Comparison of ENCODE assay signal across 7 cellular contexts in the genomic region with DNA sequence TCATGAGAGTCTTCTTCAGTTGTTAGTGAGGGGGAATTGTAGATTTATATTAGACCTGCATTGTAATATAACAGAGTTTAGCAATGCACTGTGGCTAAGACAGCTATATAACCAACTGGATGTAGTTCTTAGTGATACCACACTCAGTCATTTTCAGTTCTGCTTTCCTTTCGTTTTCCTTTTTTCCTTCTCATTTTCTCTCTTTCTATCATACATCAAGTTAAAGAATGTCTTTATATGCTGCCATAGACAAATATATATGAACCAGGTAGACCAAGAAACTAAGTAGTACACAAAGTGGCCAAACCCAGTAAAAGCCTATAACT. TPM values are rescaled to one million over a fixed set of nuclear protein-coding genes. Genes with fewer than 3 reads are reported as not detected.
DNase-seq lines count a peak whose midpoint lies in the region; ATAC-seq and TF ChIP-seq lines count a peak whose summit lies in the region.

No MANE protein-coding gene starts in this region.

- intact Hi-C loops in lower lobe of right lung (cut with DNase I), result no loop called here
- intact Hi-C loops in ovary (cut with DNase I), result no loop called here
- intact Hi-C loops in adrenal gland (cut with DNase I), result no loop called here

- TF ChIP-seq CTCF in GM23338 (conservative IDR thresholded peaks at IDR 0.05; ENCODE audit: low read depth in 2 of 2) (no peak), MM.1S (IDR thresholded peaks at IDR 0.05; ENCODE audit: low read length) (no peak), lower lobe of right lung (IDR thresholded peaks at IDR 0.05) (no peak), ovary (IDR thresholded peaks at IDR 0.05) (no peak), adrenal gland (IDR thresholded peaks at IDR 0.05) (no peak)

- no peaks in the 10 kb centered on the region for H3K36me3 Mint-ChIP-seq in GM23338 (ENCODE audit: low read depth)

- H3K4me3 Mint-ChIP-seq in GM23338, result no peak overlapping the region

- DNase-seq in GM23338 (ENCODE audit: low spot score), result no peak
- peak; percentile 19 for DNase-seq in MM.1S
- no peak for DNase-seq in lower lobe of right lung
- no peak for DNase-seq in NCI-H2029 (lab: John Stamatoyannopoulos, UW)
- DNase-seq in ovary, result no peak
- DNase-seq in adrenal gland, result no peak

- H3K4me3 ChIP-seq in GM23338 (no peak overlapping the region), MM.1S (ENCODE audit: low read length) (no peak overlapping the region), lower lobe of right lung (no peak overlapping the region), ovary (no peak overlapping the region), adrenal gland (no peak overlapping the region)

- peaks cover 3% of the 10 kb centered on the region for H3K27me3 Mint-ChIP-seq in GM23338 (ENCODE audit: insufficient read depth, low read depth, poor library complexity)

- no peaks in the 10 kb centered on the region for H3K27me3 ChIP-seq in GM23338 (ENCODE audit: insufficient read depth)
- no peaks in the 10 kb centered on the region for H3K27me3 ChIP-seq in MM.1S (replicated peaks; ENCODE audit: insufficient read depth, low read length)
- no peaks in the 10 kb centered on the region for H3K27me3 ChIP-seq in lower lobe of right lung (ENCODE audit: low read depth)
- no peaks in the 10 kb centered on the region for H3K27me3 ChIP-seq in ovary
- no peaks in the 10 kb centered on the region for H3K27me3 ChIP-seq in adrenal gland

- peaks cover 10% of the 10 kb centered on the region for H3K4me1 Mint-ChIP-seq in GM23338

- H3K9ac ChIP-seq in MM.1S (ENCODE audit: low read length), result no peak overlapping the region

- ATAC-seq in GM18873 (IDR thresholded peaks at IDR 0.05; ENCODE audit: low FRiP score, unreplicated experiment) (peak; percentile 30), GM23338 (no peak), lower lobe of right lung (no peak)

- no peaks in the 10 kb centered on the region for H3K9me3 Mint-ChIP-seq in GM23338

- no peaks in the 10 kb centered on the region for H3F3A ChIP-seq in GM23338 (replicated peaks; ENCODE audit: low read depth)
- no peaks in the 10 kb centered on the region for H3F3A ChIP-seq in MM.1S (ENCODE audit: insufficient read depth, low read length)

- H3K9me3 ChIP-seq in MM.1S (replicated peaks; ENCODE audit: insufficient read depth, low read length) (no peaks in the 10 kb centered on the region), lower lobe of right lung (no peaks in the 10 kb centered on the region), ovary (no peaks in the 10 kb centered on the region), adrenal gland (replicated peaks in 1 of 3) (no peaks in the 10 kb centered on the region)

- H2AFZ ChIP-seq in GM23338 (peak overlapping the region; percentile 25), MM.1S (ENCODE audit: low read length) (no peak overlapping the region)

- no peak overlapping the region for H3K4me2 ChIP-seq in GM23338
- H3K4me2 ChIP-seq in MM.1S (ENCODE audit: low read depth, low read length), result peak overlapping the region; percentile 32; the same call in 1 of the 2 replicates

- H3K9me2 ChIP-seq in GM23338 (ENCODE audit: insufficient read depth) (no peaks in the 10 kb centered on the region), MM.1S (replicated peaks; ENCODE audit: insufficient read depth, low read length) (no peaks in the 10 kb centered on the region)

- no peaks in the 10 kb centered on the region for H3K79me2 ChIP-seq in GM23338 (replicated peaks; ENCODE audit: insufficient read depth)
- H3K79me2 ChIP-seq in MM.1S (ENCODE audit: low read length), result no peaks in the 10 kb centered on the region

- H4K20me1 ChIP-seq in GM23338 (replicated peaks; ENCODE audit: insufficient read depth) (no peaks in the 10 kb centered on the region), MM.1S (ENCODE audit: insufficient read depth, low read length) (no peaks in the 10 kb centered on the region)

- H3K36me3 ChIP-seq in GM23338 (ENCODE audit: insufficient read depth) (no peaks in the 10 kb centered on the region), MM.1S (replicated peaks; ENCODE audit: insufficient read depth, low read length) (no peaks in the 10 kb centered on the region), lower lobe of right lung (no peaks in the 10 kb centered on the region), ovary (no peaks in the 10 kb centered on the region), adrenal gland (replicated peaks in 1 of 2) (no peaks in the 10 kb centered on the region)

- H3K27ac ChIP-seq in GM23338 (ENCODE audit: low read depth) (no peak overlapping the region), MM.1S (ENCODE audit: low read length) (no peak overlapping the region), lower lobe of right lung (peak overlapping the region; percentile 42), ovary (no peak overlapping the region), adrenal gland (no peak overlapping the region)

- WGBS in ovary, 3 donors, result 10 to 32% (median 19%) methylated on average over 1 of the region's 1 CpG
- WGBS in adrenal gland, 4 donors, result 46 to 66% (median 53%) methylated on average over 1 of the region's 1 CpG

- H3K27ac Mint-ChIP-seq in GM23338, result no peak overlapping the region

- peaks cover 6% of the 10 kb centered on the region for H3K4me1 ChIP-seq in GM23338 (ENCODE audit: insufficient read depth)
- H3K4me1 ChIP-seq in MM.1S (ENCODE audit: low read length), result peaks cover 13% of the 10 kb centered on the region; the same call in 1 of the 2 replicates
- H3K4me1 ChIP-seq in lower lobe of right lung, result peaks cover 45% of the 10 kb centered on the region
- H3K4me1 ChIP-seq in ovary (ENCODE audit: insufficient read depth), result peaks cover 4% of the 10 kb centered on the region
- peaks cover 0 to 15% of the 10 kb centered on the region in 2 donors for H3K4me1 ChIP-seq in adrenal gland (replicated peaks in 1 of 2)

- no peak for TF ChIP-seq POLR2A in ovary (IDR thresholded peaks at IDR 0.05)
- no peak for TF ChIP-seq POLR2A in adrenal gland (IDR thresholded peaks at IDR 0.05)

- TF ChIP-seq EP300 in ovary (IDR thresholded peaks at IDR 0.05), result no peak

TF ChIP-seq in GM23338, 12 proteins besides CTCF, POLR2A, EP300 and RAD21 (continues in another document):
- TF ChIP-seq CREB1 (CRISPR knock-in tag; IDR thresholded peaks at IDR 0.05; ENCODE audit: low read depth) (no peak), POLR2AphosphoS5 (IDR thresholded peaks at IDR 0.05; ENCODE audit: low read depth) (no peak)

RNA-seq across cellular contexts. Expression of gene CD47, which starts 43.7 kb away (rescaled TPM):
- 26.9 and 29.0 TPM in 2 replicates for total RNA-seq in GM23338 (2014; rRNA removed; shearing (Covaris generic))
- 22.1 and 22.5 TPM in 2 replicates for polyA plus RNA-seq in GM23338 (2016; fragmentation: Nextera tagmentation; extraction: Ambion mirVana)
- 222 TPM for total RNA-seq in lower lobe of right lung
- total RNA-seq in ovary, result 100 to 1,000 TPM in 1 of 7 donors, 10 to 100 TPM in 6; 48.9 to 137 (median 55.8) TPM
- polyA plus RNA-seq in ovary, result 100 to 1,000 TPM in 1 of 2 donors, 10 to 100 TPM in 1; 24.1 to 148 TPM
- 100 to 1,000 TPM in 2 of 8 donors, 10 to 100 TPM in 6; 56.5 to 108 (median 82.9) TPM for total RNA-seq in adrenal gland
- polyA plus RNA-seq in adrenal gland, result 10 to 100 TPM; 24.2 to 60.6 (median 37.6) TPM
